In genomic region chr12:56998316-56998715, GRCh38 we compare ENCODE assay signal across 26 cellular contexts. TPM values are rescaled to one million over a fixed set of nuclear protein-coding genes. Genes with fewer than 3 reads are reported as not detected.
A peak's percentile ranks its signal among the peaks of the same experiment; 100 is the strongest.
DNase-seq lines count a peak whose midpoint lies in the region; ATAC-seq, FAIRE-seq and TF ChIP-seq lines count a peak whose summit lies in the region.
"Had no signal": no experiment of that assay in that cellular context is flagged by ENCODE, and none has a peak within 500 bp of the region (broad histone marks: within the 10 kb centered on the region; RNA-seq: fewer than 3 reads in every experiment).

No MANE protein-coding gene starts in this region.

- TF ChIP-seq CTCF in nephron progenitor cell (IDR thresholded peaks at IDR 0.05) = no peak

- peak; percentile 14 for FAIRE-seq in GM12892 (lab: Jason Lieb, UNC)
- FAIRE-seq: frontal cortex, H54 had no signal

- ATAC-seq in activated T-helper 17 cell treated with anti-CD3 and anti-CD28 coated beads, Interleukin-2, amount 50 U/mL, for 72 hours (replicated peaks) = no peak
- no peak for ATAC-seq in HG02642 (IDR thresholded peaks at IDR 0.05; ENCODE audit: poor library complexity, unreplicated experiment)
- no peak for ATAC-seq in GM21529 (IDR thresholded peaks at IDR 0.05; ENCODE audit: unreplicated experiment)
- ATAC-seq: sciatic nerve, WTC11 had no signal

- peaks cover 52% of the 10 kb centered on the region for H3K36me3 Mint-ChIP-seq in activated T-helper 17 cell treated with anti-CD3 and anti-CD28 coated beads, Interleukin-2, amount 50 U/mL, for 72 hours (ENCODE audit: low read depth)
- H3K36me3 Mint-ChIP-seq in nephron progenitor cell (ENCODE audit: low read depth) = peaks cover 62% of the 10 kb centered on the region

- peak overlapping the region; percentile 85 for H3K27ac Mint-ChIP-seq in activated T-helper 17 cell treated with anti-CD3 and anti-CD28 coated beads, Interleukin-2, amount 50 U/mL, for 72 hours
- H3K27ac Mint-ChIP-seq in nephron progenitor cell = peak overlapping the region; percentile 14
- H3K27ac Mint-ChIP-seq: immature natural killer cell, WTC11 had no signal

- peak; percentile 46 for DNase-seq in activated CD8-positive, alpha-beta memory T cell treated with anti-CD3 and anti-CD28 coated beads for 24 hours
- no peak for DNase-seq in activated CD8-positive, alpha-beta memory T cell treated with anti-CD3 and anti-CD28 coated beads, Interleukin-2, amount 50 U/mL, for 4 hours
- no peak for DNase-seq in GM12892 (ENCODE audit: insufficient read length)
- DNase-seq in nephron progenitor cell = no peak
- DNase-seq in DMS 273 (lab: John Stamatoyannopoulos, UW; ENCODE audit: unreplicated experiment) = no peak
- DNase-seq: ACHN; C1 segment of cervical spinal cord; effector memory CD4-positive, alpha-beta T cell; immature natural killer cell; left ventricle myocardium inferior; mucosa of descending colon; NCI-H1436; T1000; uterus had no signal

- no peaks in the 10 kb centered on the region for H3K27me3 Mint-ChIP-seq in activated T-helper 17 cell treated with anti-CD3 and anti-CD28 coated beads, Interleukin-2, amount 50 U/mL, for 72 hours
- no peaks in the 10 kb centered on the region for H3K27me3 Mint-ChIP-seq in nephron progenitor cell (ENCODE audit: low read depth, poor library complexity)
- H3K27me3 Mint-ChIP-seq: IgD-negative memory B cell had no signal

- H3K4me3 Mint-ChIP-seq in activated T-helper 17 cell treated with anti-CD3 and anti-CD28 coated beads, Interleukin-2, amount 50 U/mL, for 72 hours = peak overlapping the region; percentile 61
- no peak overlapping the region for H3K4me3 Mint-ChIP-seq in nephron progenitor cell
- H3K4me3 Mint-ChIP-seq: brain, immature natural killer cell, WTC11 had no signal

- TF ChIP-seq POLR2A in GM12892 (IDR thresholded peaks at IDR 0.05; ENCODE audit: low read depth, low read length) = no peak

- no peaks in the 10 kb centered on the region for H3K9me3 Mint-ChIP-seq in activated T-helper 17 cell treated with anti-CD3 and anti-CD28 coated beads, Interleukin-2, amount 50 U/mL, for 72 hours
- no peaks in the 10 kb centered on the region for H3K9me3 Mint-ChIP-seq in nephron progenitor cell
- H3K9me3 Mint-ChIP-seq: brain, IgD-negative memory B cell, immature natural killer cell, WTC11 had no signal

- H3K4me1 Mint-ChIP-seq in activated T-helper 17 cell treated with anti-CD3 and anti-CD28 coated beads, Interleukin-2, amount 50 U/mL, for 72 hours = peaks cover 37% of the 10 kb centered on the region
- H3K4me1 Mint-ChIP-seq in nephron progenitor cell = peaks cover 62% of the 10 kb centered on the region

RNA-seq across cellular contexts. Expression of gene ZBTB39, which starts 8.0 kb away (rescaled TPM):
- polyA plus RNA-seq in GM12892 (2012; ENCODE audit: missing spikeins) = 3.1 TPM
- total RNA-seq in activated T-helper 17 cell treated with anti-CD3 and anti-CD28 coated beads, Interleukin-2, amount 50 U/mL, for 72 hours = 1 to 10 TPM; 4.2 to 4.7 TPM

RNA-seq across cellular contexts. Expression of gene TAC3, which starts 18.0 kb away (rescaled TPM):
- polyA plus RNA-seq in GM12892 (2012; ENCODE audit: missing spikeins) = 0.49 TPM
- total RNA-seq in activated T-helper 17 cell treated with anti-CD3 and anti-CD28 coated beads, Interleukin-2, amount 50 U/mL, for 72 hours = 1 to 10 TPM in 1 of 2 donors, not detected in 1; 1.5 TPM
- total RNA-seq: esophagus muscularis mucosa, left ventricle myocardium inferior, MCF 10A, sciatic nerve, uterus had no signal
- polyA plus RNA-seq: IgD-negative memory B cell, immature natural killer cell had no signal

RNA-seq across cellular contexts. Expression of gene RDH16, which starts 40.9 kb away (rescaled TPM):
- 0.08 TPM for polyA plus RNA-seq in GM12892 (2012; ENCODE audit: missing spikeins)
- under 1 TPM; 0.11 to 0.69 TPM for total RNA-seq in activated T-helper 17 cell treated with anti-CD3 and anti-CD28 coated beads, Interleukin-2, amount 50 U/mL, for 72 hours

RNA-seq across cellular contexts. Expression of gene MYO1A, which starts 51.6 kb away (rescaled TPM):
- polyA plus RNA-seq in GM12892 (2012; ENCODE audit: missing spikeins) = 0.40 TPM
- total RNA-seq in activated T-helper 17 cell treated with anti-CD3 and anti-CD28 coated beads, Interleukin-2, amount 50 U/mL, for 72 hours = 1 to 10 TPM; 2.1 to 5.1 TPM
- total RNA-seq: frontal cortex, left ventricle myocardium inferior, temporal lobe had no signal
- polyA plus RNA-seq: IgD-negative memory B cell, immature natural killer cell had no signal
